ENCODE assay signal across 23 cellular contexts in the genomic region with DNA sequence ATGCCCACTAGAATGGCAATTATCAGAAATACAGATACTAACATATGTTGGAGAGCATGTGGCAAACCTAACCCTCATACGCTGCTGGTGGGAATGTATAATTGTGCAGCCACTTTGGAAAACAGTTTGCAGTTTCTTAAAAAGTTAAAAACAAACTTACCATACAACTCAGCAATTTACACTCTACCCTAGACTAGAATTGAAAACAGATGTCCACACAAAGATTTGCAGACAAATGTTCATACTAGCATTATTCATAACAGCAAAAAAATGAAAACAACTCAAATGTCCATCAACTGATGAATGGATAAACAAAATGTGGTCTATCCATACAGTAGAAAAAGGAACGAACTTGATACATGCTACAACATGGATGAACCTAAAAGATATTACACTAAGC.
"Had no signal": no experiment of that assay in that cellular context is flagged by ENCODE, and none has a peak within 500 bp of the region (broad histone marks: within the 10 kb centered on the region; RNA-seq: fewer than 3 reads in every experiment).

No MANE protein-coding gene starts in this region.

- H3K4me3 Mint-ChIP-seq: activated CD4-positive, alpha-beta memory T cell treated with anti-CD3 and anti-CD28 coated beads, Interleukin-2, amount 10 ng/mL, durations not matched to agents 7 days and 5 days; activated CD4-positive, alpha-beta T cell treated with anti-CD3 and anti-CD28 coated beads, Interleukin-2, amount 10 ng/mL, durations not matched to agents 7 days and 5 days; activated naive CD4-positive, alpha-beta T cell treated with anti-CD3 and anti-CD28 coated beads, Interleukin-2, amount 50 U/mL, for 24 hours; activated naive CD8-positive, alpha-beta T cell treated with anti-CD3 and anti-CD28 coated beads, Interleukin-2, amount 50 U/mL, for 24 hours; T-cell had no signal

- H3K27ac ChIP-seq: brain microvascular endothelial cell, cardiac muscle cell, SJSA1, VCaP had no signal

- H3K9me3 ChIP-seq: SJSA1 had no signal

- H3K27me3 ChIP-seq: brain microvascular endothelial cell, cardiac muscle cell, SJSA1 had no signal

- H3K4me3 ChIP-seq: cardiac muscle cell, SJSA1 had no signal

- DNase-seq: activated CD4-positive, alpha-beta memory T cell treated with anti-CD3 and anti-CD28 coated beads, Interleukin-2, amount 10 ng/mL, durations not matched to agents 7 days and 5 days; activated CD4-positive, alpha-beta T cell treated with anti-CD3 and anti-CD28 coated beads, Interleukin-2, amount 10 ng/mL, durations not matched to agents 7 days and 5 days; activated CD4-positive, CD25-positive, alpha-beta regulatory T cell; activated naive CD4-positive, alpha-beta T cell; activated naive CD8-positive, alpha-beta T cell treated with anti-CD3 and anti-CD28 coated beads, Interleukin-2, amount 50 U/mL, for 24 hours; amygdala; brain microvascular endothelial cell; Kasumi-1; NCI-H1105 treated with DMSO at 0.1 percent for 48 hours; NCI-H1436 treated with DMSO at 0.1 percent for 48 hours; NCI-H187; NCI-H2081; NCI-H446; NCI-H524; SHP77; T-cell; T-helper 2 cell; T1000 had no signal

- H3K9me3 Mint-ChIP-seq: activated CD4-positive, alpha-beta memory T cell treated with anti-CD3 and anti-CD28 coated beads, Interleukin-2, amount 10 ng/mL, durations not matched to agents 7 days and 5 days; activated CD4-positive, alpha-beta T cell treated with anti-CD3 and anti-CD28 coated beads, Interleukin-2, amount 10 ng/mL, durations not matched to agents 7 days and 5 days; activated naive CD4-positive, alpha-beta T cell treated with anti-CD3 and anti-CD28 coated beads, Interleukin-2, amount 50 U/mL, for 24 hours; activated naive CD8-positive, alpha-beta T cell treated with anti-CD3 and anti-CD28 coated beads, Interleukin-2, amount 50 U/mL, for 24 hours; T-cell had no signal

- H3K4me1 ChIP-seq: SJSA1 had no signal

- ATAC-seq: activated naive CD8-positive, alpha-beta T cell treated with anti-CD3 and anti-CD28 coated beads, Interleukin-2, amount 50 U/mL, for 24 hours; T-cell had no signal

- H3K27ac Mint-ChIP-seq: activated CD4-positive, alpha-beta memory T cell treated with anti-CD3 and anti-CD28 coated beads, Interleukin-2, amount 10 ng/mL, durations not matched to agents 7 days and 5 days; activated CD4-positive, alpha-beta T cell treated with anti-CD3 and anti-CD28 coated beads, Interleukin-2, amount 10 ng/mL, durations not matched to agents 7 days and 5 days; activated naive CD4-positive, alpha-beta T cell treated with anti-CD3 and anti-CD28 coated beads, Interleukin-2, amount 50 U/mL, for 24 hours; activated naive CD8-positive, alpha-beta T cell treated with anti-CD3 and anti-CD28 coated beads, Interleukin-2, amount 50 U/mL, for 24 hours; T-cell had no signal

- H3K27me3 Mint-ChIP-seq: activated CD4-positive, alpha-beta memory T cell treated with anti-CD3 and anti-CD28 coated beads, Interleukin-2, amount 10 ng/mL, durations not matched to agents 7 days and 5 days; activated CD4-positive, alpha-beta T cell treated with anti-CD3 and anti-CD28 coated beads, Interleukin-2, amount 10 ng/mL, durations not matched to agents 7 days and 5 days; activated naive CD4-positive, alpha-beta T cell treated with anti-CD3 and anti-CD28 coated beads, Interleukin-2, amount 50 U/mL, for 24 hours; activated naive CD8-positive, alpha-beta T cell treated with anti-CD3 and anti-CD28 coated beads, Interleukin-2, amount 50 U/mL, for 24 hours had no signal

- H3K36me3 ChIP-seq: brain microvascular endothelial cell, cardiac muscle cell, SJSA1 had no signal

- H3K36me3 Mint-ChIP-seq: activated naive CD4-positive, alpha-beta T cell treated with anti-CD3 and anti-CD28 coated beads, Interleukin-2, amount 50 U/mL, for 24 hours; T-cell had no signal

- FAIRE-seq: RCC 7860 had no signal

- H3K4me1 Mint-ChIP-seq: activated CD4-positive, alpha-beta memory T cell treated with anti-CD3 and anti-CD28 coated beads, Interleukin-2, amount 10 ng/mL, durations not matched to agents 7 days and 5 days; activated CD4-positive, alpha-beta T cell treated with anti-CD3 and anti-CD28 coated beads, Interleukin-2, amount 10 ng/mL, durations not matched to agents 7 days and 5 days; T-cell had no signal
